ENCODE assay signal across 25 cellular contexts in genomic region chr15:91380114-91380513, GRCh38.
DNase-seq lines count a peak whose midpoint lies in the region; ATAC-seq, FAIRE-seq and TF ChIP-seq lines count a peak whose summit lies in the region.
"Had no signal": no experiment of that assay in that cellular context is flagged by ENCODE, and none has a peak within 500 bp of the region (broad histone marks: within the 10 kb centered on the region; RNA-seq: fewer than 3 reads in every experiment).

No MANE protein-coding gene starts in this region.

- BruUV-seq in OCI-LY7 (replicated peaks; lab: Mats Ljungman, UMichigan), result no TSS peak
- no TSS peak for BruUV-seq in K562 (replicated peaks; lab: Mats Ljungman, UMichigan)

- no peak for ATAC-seq in K562
- no peak for ATAC-seq in HG03460 (IDR thresholded peaks at IDR 0.05; ENCODE audit: unreplicated experiment)
- ATAC-seq: GM12878, PC-3 had no signal

- WGBS in K562 (ENCODE audit: insufficient coverage, low coverage, missing lambda C conversion rate), result 0% methylated on average over 2 of the region's 2 CpGs

- in situ Hi-C loops in K562 (cut with MboI), result no loop called here

- H3K36me3 ChIP-seq in OCI-LY7 (ENCODE audit: insufficient read depth, low read length), result no peaks in the 10 kb centered on the region
- no peaks in the 10 kb centered on the region for H3K36me3 ChIP-seq in K562 (ENCODE audit: control insufficient read depth, insufficient read depth, low read length)
- no peaks in the 10 kb centered on the region for H3K36me3 ChIP-seq in keratinocyte (ENCODE audit: control insufficient read depth in 2 of 2, extremely low read depth in 1 of 2, insufficient read depth in 2 of 2, low read length in 2 of 2)
- H3K36me3 ChIP-seq: HAP-1 had no signal

- no peak overlapping the region for H3K4me2 ChIP-seq in OCI-LY7 (ENCODE audit: low read length)
- no peak overlapping the region for H3K4me2 ChIP-seq in K562 (ENCODE audit: insufficient read depth, low read length)
- no peak overlapping the region for H3K4me2 ChIP-seq in keratinocyte (ENCODE audit: control insufficient read depth, extremely low read depth, insufficient read depth, low read depth, low read length)

- FAIRE-seq in K562 (lab: Jason Lieb, UNC) (peak; percentile 26), keratinocyte (lab: Jason Lieb, UNC) (no peak)
- FAIRE-seq: GM12878 had no signal

- H3K79me2 ChIP-seq in OCI-LY7 (ENCODE audit: insufficient read depth, low read depth, low read length) (no peaks in the 10 kb centered on the region), K562 (ENCODE audit: control insufficient read depth, insufficient read depth, low read length) (no peaks in the 10 kb centered on the region), keratinocyte (ENCODE audit: control insufficient read depth, insufficient read depth, low read length) (no peaks in the 10 kb centered on the region)

- H3K9me2 ChIP-seq in OCI-LY7 (ENCODE audit: insufficient read depth, low read length), result no peaks in the 10 kb centered on the region

- dilution Hi-C loops in keratinocyte (cut with MboI; ENCODE audit: extremely low pct_ligation_motif_present, low sequenced_read_pairs), result no loop called here

- CTCF ChIA-PET in OCI-LY7 (lab: Charles Lee; ENCODE audit: unreplicated experiment), result no interaction called here
- CTCF ChIA-PET in K562 (lab: Yijun Ruan, JAX; ENCODE audit: low intra/inter-chr PET ratio), result no interaction called here

- H3K27ac ChIP-seq in OCI-LY7 (ENCODE audit: low read depth, low read length, poor library complexity, severe bottlenecking) (no peak overlapping the region), K562 (ENCODE audit: extremely low read depth, low read depth, low read length) (no peak overlapping the region), keratinocyte (ENCODE audit: control insufficient read depth, insufficient read depth, low read length) (no peak overlapping the region)

- no peaks in the 10 kb centered on the region for H3K4me1 ChIP-seq in OCI-LY7 (ENCODE audit: insufficient read depth, low read length, poor library complexity, severe bottlenecking)
- H3K4me1 ChIP-seq in K562 (replicated peaks in 1 of 2; ENCODE audit: control insufficient read depth in 2 of 2, insufficient read depth in 2 of 2, low read length in 2 of 2), result no peaks in the 10 kb centered on the region
- peaks cover 4% of the 10 kb centered on the region for H3K4me1 ChIP-seq in keratinocyte (ENCODE audit: control insufficient read depth, extremely low read depth, insufficient read depth, low read length)
- H3K4me1 ChIP-seq: HAP-1 had no signal

- no peaks in the 10 kb centered on the region for H3K9me3 ChIP-seq in OCI-LY7 (ENCODE audit: low read length)
- H3K9me3 ChIP-seq in K562 (replicated peaks; ENCODE audit: control insufficient read depth, insufficient read depth, low read depth, low read length), result no peaks in the 10 kb centered on the region
- H3K9me3 ChIP-seq in keratinocyte (ENCODE audit: control insufficient read depth, low read depth, low read length), result no peaks in the 10 kb centered on the region
- H3K9me3 ChIP-seq: HAP-1 had no signal

- H3K4me3 ChIP-seq in OCI-LY7 (ENCODE audit: low read depth, low read length, poor library complexity, severe bottlenecking) (no peak overlapping the region), K562 (no peak overlapping the region), keratinocyte (ENCODE audit: control insufficient read depth in 2 of 3, extremely low read depth in 1 of 3, insufficient read depth in 2 of 3, low read depth in 1 of 3, low read length in 3 of 3) (no peak overlapping the region)
- H3K4me3 ChIP-seq: GM12878, HAP-1 had no signal

- H4K20me1 ChIP-seq in OCI-LY7 (ENCODE audit: insufficient read depth, low read length) (no peaks in the 10 kb centered on the region), K562 (replicated peaks; ENCODE audit: control insufficient read depth, insufficient read depth, low read length) (no peaks in the 10 kb centered on the region), keratinocyte (ENCODE audit: control insufficient read depth, extremely low read depth, insufficient read depth, low read length) (no peaks in the 10 kb centered on the region)

- TF ChIP-seq EP300 in K562 (IDR thresholded peaks at IDR 0.05; ENCODE audit: low read length), result no peak

- no peak for TF ChIP-seq POLR2A in K562 (conservative IDR thresholded peaks at IDR 0.05)

- POLR2A ChIA-PET in OCI-LY7 (lab: Charles Lee), result no interaction called here
- POLR2A ChIA-PET in K562 (lab: Yijun Ruan, JAX), result interaction anchor here (0.7 kb wide), 1 partner anchor 24 kb away, joined by 4 read pairs; no protein-coding TSS in a partner anchor

- peak in 1 of 2 experiments; percentile 20; a peak in 1 of 4 replicates for TF ChIP-seq RAD21 in K562 (CRISPR knock-in tag; conservative IDR thresholded peaks at IDR 0.05 in 1 of 2, IDR thresholded peaks at IDR 0.05 in 1 of 2)

- H3K9ac ChIP-seq in K562 (ENCODE audit: insufficient read depth in 1 of 2, low read depth in 2 of 2, low read length in 2 of 2), result no peak overlapping the region
- H3K9ac ChIP-seq in keratinocyte (ENCODE audit: control insufficient read depth, extremely low read depth, insufficient read depth, low read length), result no peak overlapping the region

- TF ChIP-seq CTCF in OCI-LY7 (conservative IDR thresholded peaks at IDR 0.05; ENCODE audit: low read length) (0 out of 2 replicates have a peak, but pooled peaks have one; percentile 25), K562 (IDR thresholded peaks at IDR 0.05 in 2 of 3, conservative IDR thresholded peaks at IDR 0.05 in 1 of 3; ENCODE audit: insufficient read depth in 2 of 3, low read depth in 1 of 3, low read length in 3 of 3) (peak in 2 of 3 experiments; percentile 45 to 54; a peak in 4 of 6 replicates), keratinocyte (optimal IDR thresholded peaks at IDR 0.05 in 1 of 3, IDR thresholded peaks at IDR 0.05 in 1 of 3, conservative IDR thresholded peaks at IDR 0.05 in 1 of 3; ENCODE audit: extremely low read depth in 1 of 3, insufficient read depth in 2 of 3, low read length in 3 of 3) (peak; percentile 15 to 39 (median 33))

- peaks cover 0 to 5% of the 10 kb centered on the region in 2 experiments; a peak in 1 of 5 replicates for H3K27me3 ChIP-seq in K562 (ENCODE audit: control insufficient read depth in 2 of 2, insufficient read depth in 2 of 2, low read length in 2 of 2)
- no peaks in the 10 kb centered on the region for H3K27me3 ChIP-seq in keratinocyte (ENCODE audit: control insufficient read depth, extremely low read depth, insufficient read depth, low read length)

- DNase-seq in NCI-H1105 treated with DMSO at 0.1 percent for 48 hours (lab: John Stamatoyannopoulos, UW) (peak; percentile 14), NCI-H1105 (lab: John Stamatoyannopoulos, UW) (no peak), OCI-LY7 (ENCODE audit: low spot score) (no peak), K562 (ENCODE audit: extremely low read depth in 1 of 4, low spot score in 3 of 4) (peak in 1 of 4 experiments; percentile 2), keratinocyte (ENCODE audit: low read depth, low spot score) (no peak), HCEC 1CT (no peak)
- no peak for DNase-seq in activated CD4-positive, CD25-positive, alpha-beta regulatory T cell treated with anti-CD3 and anti-CD28 coated beads, Interleukin-2, amount 50 U/mL, for 72 hours
- DNase-seq: 8988T; ACHN; CD4-positive, CD25-positive, alpha-beta regulatory T cell; DMS79; EL; GDM1; GOT3; NCI-H2029; NCI-H2171; NCI-H345; NCI-H524; NCI-H748 treated with DMSO at 0.1 percent for 48 hours; PC-3; RPMI8226; SHP77 had no signal

- H2AFZ ChIP-seq in OCI-LY7 (ENCODE audit: low read length) (no peak overlapping the region), K562 (ENCODE audit: low read depth, low read length) (no peak overlapping the region), keratinocyte (ENCODE audit: control insufficient read depth, low read length) (no peak overlapping the region)

- intact Hi-C loops in OCI-LY7 (cut with micrococcal nuclease; ENCODE audit: unreplicated experiment), result no loop called here
- intact Hi-C loops in K562 (cut with micrococcal nuclease), result no loop called here

- H3K9me1 ChIP-seq in K562 (ENCODE audit: control insufficient read depth, insufficient read depth, low read length), result no peaks in the 10 kb centered on the region
- no peaks in the 10 kb centered on the region for H3K9me1 ChIP-seq in keratinocyte (ENCODE audit: control insufficient read depth, extremely low read depth, insufficient read depth, low read length)

TF ChIP-seq in K562, 482 proteins besides CTCF, POLR2A, EP300 and RAD21:
- TF ChIP-seq EWSR1 (IDR thresholded peaks at IDR 0.05; ENCODE audit: borderline replicate concordance, low read depth, partially characterized antibody) (no peak), ZC3H4 (CRISPR knock-in tag; IDR thresholded peaks at IDR 0.05; ENCODE audit: borderline replicate concordance) (no peak), HMG20B (CRISPR knock-in tag; IDR thresholded peaks at IDR 0.05) (no peak), RBM14 (IDR thresholded peaks at IDR 0.05; ENCODE audit: borderline replicate concordance, insufficient read depth, low read depth, low read length) (no peak)
